ENCODE assay signal across 1 cellular context in the genomic region with DNA sequence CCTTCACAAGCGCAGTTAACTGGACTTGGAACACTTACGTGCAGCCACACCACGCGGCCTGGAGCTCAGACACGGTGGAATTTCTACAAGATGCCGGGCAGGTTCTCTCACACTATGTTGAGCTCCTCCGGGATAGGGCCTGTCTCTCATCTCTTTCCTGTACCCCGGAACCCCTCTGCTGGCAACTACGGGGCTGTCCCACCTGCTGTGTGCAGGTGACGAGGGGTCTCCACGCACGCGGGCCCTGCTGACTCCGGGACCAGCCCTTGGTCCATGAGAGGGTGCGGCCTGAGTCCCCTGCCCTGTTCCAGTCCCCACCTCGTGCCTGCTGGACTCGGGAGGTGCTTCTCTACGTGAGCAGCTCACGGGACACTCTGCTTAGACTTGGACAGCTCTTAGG.
TF ChIP-seq lines count a peak whose summit lies in the region.

No MANE protein-coding gene starts in this region.

TF ChIP-seq in H1, 55 proteins besides CTCF, POLR2A, EP300 and RAD21:
- no peak for TF ChIP-seq BACH1 (IDR thresholded peaks at IDR 0.05; ENCODE audit: low read length)
- TF ChIP-seq HDAC2 (IDR thresholded peaks at IDR 0.05; ENCODE audit: borderline replicate concordance in 1 of 2, low read depth in 2 of 2, low read length in 2 of 2), result no peak
- no peak for TF ChIP-seq NRF1 (IDR thresholded peaks at IDR 0.05; ENCODE audit: low read depth, low read length)
- TF ChIP-seq KDM1A (IDR thresholded peaks at IDR 0.05; ENCODE audit: borderline replicate concordance, low read length), result no peak
- TF ChIP-seq, protein P1, sequence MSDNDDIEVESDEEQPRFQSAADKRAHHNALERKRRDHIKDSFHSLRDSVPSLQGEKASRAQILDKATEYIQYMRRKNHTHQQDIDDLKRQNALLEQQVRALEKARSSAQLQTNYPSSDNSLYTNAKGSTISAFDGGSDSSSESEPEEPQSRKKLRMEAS (IDR thresholded peaks at IDR 0.05), result no peak
- TF ChIP-seq TEAD4 (IDR thresholded peaks at IDR 0.05; ENCODE audit: low read depth, low read length), result no peak
- no peak for TF ChIP-seq SAP30 (IDR thresholded peaks at IDR 0.05; ENCODE audit: insufficient read depth, insufficient replicate concordance, low read length)
- no peak for TF ChIP-seq BRCA1 (IDR thresholded peaks at IDR 0.05; ENCODE audit: low read depth, low read length)
- no peak for TF ChIP-seq SP2 (IDR thresholded peaks at IDR 0.05; ENCODE audit: low read length)
- no peak for TF ChIP-seq CHD1 (IDR thresholded peaks at IDR 0.05; ENCODE audit: low read depth, low read length)
- no peak for TF ChIP-seq KDM5A (IDR thresholded peaks at IDR 0.05; ENCODE audit: low read length)
- TF ChIP-seq TAF1 (IDR thresholded peaks at IDR 0.05; ENCODE audit: low read depth, low read length), result no peak
- no peak for TF ChIP-seq RFX5 (IDR thresholded peaks at IDR 0.05; ENCODE audit: borderline replicate concordance, low read depth, low read length)
- TF ChIP-seq, protein P2, sequence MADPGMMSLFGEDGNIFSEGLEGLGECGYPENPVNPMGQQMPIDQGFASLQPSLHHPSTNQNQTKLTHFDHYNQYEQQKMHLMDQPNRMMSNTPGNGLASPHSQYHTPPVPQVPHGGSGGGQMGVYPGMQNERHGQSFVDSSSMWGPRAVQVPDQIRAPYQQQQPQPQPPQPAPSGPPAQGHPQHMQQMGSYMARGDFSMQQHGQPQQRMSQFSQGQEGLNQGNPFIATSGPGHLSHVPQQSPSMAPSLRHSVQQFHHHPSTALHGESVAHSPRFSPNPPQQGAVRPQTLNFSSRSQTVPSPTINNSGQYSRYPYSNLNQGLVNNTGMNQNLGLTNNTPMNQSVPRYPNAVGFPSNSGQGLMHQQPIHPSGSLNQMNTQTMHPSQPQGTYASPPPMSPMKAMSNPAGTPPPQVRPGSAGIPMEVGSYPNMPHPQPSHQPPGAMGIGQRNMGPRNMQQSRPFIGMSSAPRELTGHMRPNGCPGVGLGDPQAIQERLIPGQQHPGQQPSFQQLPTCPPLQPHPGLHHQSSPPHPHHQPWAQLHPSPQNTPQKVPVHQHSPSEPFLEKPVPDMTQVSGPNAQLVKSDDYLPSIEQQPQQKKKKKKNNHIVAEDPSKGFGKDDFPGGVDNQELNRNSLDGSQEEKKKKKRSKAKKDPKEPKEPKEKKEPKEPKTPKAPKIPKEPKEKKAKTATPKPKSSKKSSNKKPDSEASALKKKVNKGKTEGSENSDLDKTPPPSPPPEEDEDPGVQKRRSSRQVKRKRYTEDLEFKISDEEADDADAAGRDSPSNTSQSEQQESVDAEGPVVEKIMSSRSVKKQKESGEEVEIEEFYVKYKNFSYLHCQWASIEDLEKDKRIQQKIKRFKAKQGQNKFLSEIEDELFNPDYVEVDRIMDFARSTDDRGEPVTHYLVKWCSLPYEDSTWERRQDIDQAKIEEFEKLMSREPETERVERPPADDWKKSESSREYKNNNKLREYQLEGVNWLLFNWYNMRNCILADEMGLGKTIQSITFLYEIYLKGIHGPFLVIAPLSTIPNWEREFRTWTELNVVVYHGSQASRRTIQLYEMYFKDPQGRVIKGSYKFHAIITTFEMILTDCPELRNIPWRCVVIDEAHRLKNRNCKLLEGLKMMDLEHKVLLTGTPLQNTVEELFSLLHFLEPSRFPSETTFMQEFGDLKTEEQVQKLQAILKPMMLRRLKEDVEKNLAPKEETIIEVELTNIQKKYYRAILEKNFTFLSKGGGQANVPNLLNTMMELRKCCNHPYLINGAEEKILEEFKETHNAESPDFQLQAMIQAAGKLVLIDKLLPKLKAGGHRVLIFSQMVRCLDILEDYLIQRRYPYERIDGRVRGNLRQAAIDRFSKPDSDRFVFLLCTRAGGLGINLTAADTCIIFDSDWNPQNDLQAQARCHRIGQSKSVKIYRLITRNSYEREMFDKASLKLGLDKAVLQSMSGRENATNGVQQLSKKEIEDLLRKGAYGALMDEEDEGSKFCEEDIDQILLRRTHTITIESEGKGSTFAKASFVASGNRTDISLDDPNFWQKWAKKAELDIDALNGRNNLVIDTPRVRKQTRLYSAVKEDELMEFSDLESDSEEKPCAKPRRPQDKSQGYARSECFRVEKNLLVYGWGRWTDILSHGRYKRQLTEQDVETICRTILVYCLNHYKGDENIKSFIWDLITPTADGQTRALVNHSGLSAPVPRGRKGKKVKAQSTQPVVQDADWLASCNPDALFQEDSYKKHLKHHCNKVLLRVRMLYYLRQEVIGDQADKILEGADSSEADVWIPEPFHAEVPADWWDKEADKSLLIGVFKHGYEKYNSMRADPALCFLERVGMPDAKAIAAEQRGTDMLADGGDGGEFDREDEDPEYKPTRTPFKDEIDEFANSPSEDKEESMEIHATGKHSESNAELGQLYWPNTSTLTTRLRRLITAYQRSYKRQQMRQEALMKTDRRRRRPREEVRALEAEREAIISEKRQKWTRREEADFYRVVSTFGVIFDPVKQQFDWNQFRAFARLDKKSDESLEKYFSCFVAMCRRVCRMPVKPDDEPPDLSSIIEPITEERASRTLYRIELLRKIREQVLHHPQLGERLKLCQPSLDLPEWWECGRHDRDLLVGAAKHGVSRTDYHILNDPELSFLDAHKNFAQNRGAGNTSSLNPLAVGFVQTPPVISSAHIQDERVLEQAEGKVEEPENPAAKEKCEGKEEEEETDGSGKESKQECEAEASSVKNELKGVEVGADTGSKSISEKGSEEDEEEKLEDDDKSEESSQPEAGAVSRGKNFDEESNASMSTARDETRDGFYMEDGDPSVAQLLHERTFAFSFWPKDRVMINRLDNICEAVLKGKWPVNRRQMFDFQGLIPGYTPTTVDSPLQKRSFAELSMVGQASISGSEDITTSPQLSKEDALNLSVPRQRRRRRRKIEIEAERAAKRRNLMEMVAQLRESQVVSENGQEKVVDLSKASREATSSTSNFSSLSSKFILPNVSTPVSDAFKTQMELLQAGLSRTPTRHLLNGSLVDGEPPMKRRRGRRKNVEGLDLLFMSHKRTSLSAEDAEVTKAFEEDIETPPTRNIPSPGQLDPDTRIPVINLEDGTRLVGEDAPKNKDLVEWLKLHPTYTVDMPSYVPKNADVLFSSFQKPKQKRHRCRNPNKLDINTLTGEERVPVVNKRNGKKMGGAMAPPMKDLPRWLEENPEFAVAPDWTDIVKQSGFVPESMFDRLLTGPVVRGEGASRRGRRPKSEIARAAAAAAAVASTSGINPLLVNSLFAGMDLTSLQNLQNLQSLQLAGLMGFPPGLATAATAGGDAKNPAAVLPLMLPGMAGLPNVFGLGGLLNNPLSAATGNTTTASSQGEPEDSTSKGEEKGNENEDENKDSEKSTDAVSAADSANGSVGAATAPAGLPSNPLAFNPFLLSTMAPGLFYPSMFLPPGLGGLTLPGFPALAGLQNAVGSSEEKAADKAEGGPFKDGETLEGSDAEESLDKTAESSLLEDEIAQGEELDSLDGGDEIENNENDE (IDR thresholded peaks at IDR 0.05; ENCODE audit: insufficient replicate concordance, low read length), result no peak
